In genomic region chr14:94400454-94400853, GRCh38 we compare ENCODE assay signal across 18 cellular contexts. TPM values are rescaled to one million over a fixed set of nuclear protein-coding genes. Genes with fewer than 3 reads are reported as not detected.
DNase-seq lines count a peak whose midpoint lies in the region; ATAC-seq, FAIRE-seq and TF ChIP-seq lines count a peak whose summit lies in the region.
"Had no signal": no experiment of that assay in that cellular context is flagged by ENCODE, and none has a peak within 500 bp of the region (broad histone marks: within the 10 kb centered on the region; RNA-seq: fewer than 3 reads in every experiment).

No MANE protein-coding gene starts in this region.

- no peaks in the 10 kb centered on the region for H3K36me3 ChIP-seq in Caco-2 (ENCODE audit: control insufficient read depth, insufficient read depth, low read length)
- H3K36me3 ChIP-seq in PC-3 (ENCODE audit: low read depth, low read length): no peaks in the 10 kb centered on the region
- H3K36me3 ChIP-seq in bronchial epithelial cell (ENCODE audit: control insufficient read depth, insufficient read depth, low read length): no peaks in the 10 kb centered on the region
- no peaks in the 10 kb centered on the region for H3K36me3 ChIP-seq in keratinocyte (ENCODE audit: control insufficient read depth in 2 of 2, extremely low read depth in 1 of 2, insufficient read depth in 2 of 2, low read length in 2 of 2)

- no peaks in the 10 kb centered on the region for H3K36me3 Mint-ChIP-seq in Caco-2 (ENCODE audit: insufficient read depth, unreplicated experiment)
- H3K36me3 Mint-ChIP-seq in HFFc6 (ENCODE audit: low read depth): no peaks in the 10 kb centered on the region
- no peaks in the 10 kb centered on the region for H3K36me3 Mint-ChIP-seq in activated CD4-positive, alpha-beta memory T cell treated with anti-CD3 and anti-CD28 coated beads, Interleukin-2, amount 10 ng/mL, durations not matched to agents 7 days and 5 days (ENCODE audit: low read depth)
- H3K36me3 Mint-ChIP-seq: CD8-positive, alpha-beta T cell had no signal

- H3K27ac Mint-ChIP-seq in Caco-2 (ENCODE audit: unreplicated experiment) (no peak overlapping the region), HFFc6 (no peak overlapping the region)
- no peak overlapping the region for H3K27ac Mint-ChIP-seq in activated CD4-positive, alpha-beta memory T cell treated with anti-CD3 and anti-CD28 coated beads, Interleukin-2, amount 10 ng/mL, durations not matched to agents 7 days and 5 days
- H3K27ac Mint-ChIP-seq: CD14-positive monocyte; CD8-positive, alpha-beta T cell had no signal

- TF ChIP-seq CTCF in Caco-2 (IDR thresholded peaks at IDR 0.05; ENCODE audit: insufficient read depth in 1 of 2, low read depth in 1 of 2, low read length in 1 of 2, severe bottlenecking in 1 of 2, unreplicated experiment in 1 of 2) (no peak), PC-3 (conservative IDR thresholded peaks at IDR 0.05; ENCODE audit: low read depth, low read length) (no peak), bronchial epithelial cell (IDR thresholded peaks at IDR 0.05; ENCODE audit: insufficient read depth, low read length, severe bottlenecking) (no peak), keratinocyte (optimal IDR thresholded peaks at IDR 0.05 in 1 of 3, IDR thresholded peaks at IDR 0.05 in 1 of 3, conservative IDR thresholded peaks at IDR 0.05 in 1 of 3; ENCODE audit: extremely low read depth in 1 of 3, insufficient read depth in 2 of 3, low read length in 3 of 3) (no peak), HFFc6 (IDR thresholded peaks at IDR 0.05) (no peak)

- H3K27me3 Mint-ChIP-seq in Caco-2 (ENCODE audit: insufficient read depth, unreplicated experiment): no peaks in the 10 kb centered on the region
- H3K27me3 Mint-ChIP-seq in HFFc6 (ENCODE audit: insufficient read depth): peaks cover 4% of the 10 kb centered on the region
- peaks cover 7% of the 10 kb centered on the region for H3K27me3 Mint-ChIP-seq in activated CD4-positive, alpha-beta memory T cell treated with anti-CD3 and anti-CD28 coated beads, Interleukin-2, amount 10 ng/mL, durations not matched to agents 7 days and 5 days

- H3K4me1 Mint-ChIP-seq in Caco-2 (ENCODE audit: low read depth, unreplicated experiment) (peaks cover 24% of the 10 kb centered on the region), HFFc6 (ENCODE audit: low read depth) (no peaks in the 10 kb centered on the region)
- H3K4me1 Mint-ChIP-seq in activated CD4-positive, alpha-beta memory T cell treated with anti-CD3 and anti-CD28 coated beads, Interleukin-2, amount 10 ng/mL, durations not matched to agents 7 days and 5 days: no peaks in the 10 kb centered on the region

- H3K4me1 ChIP-seq in Caco-2 (peaks cover 52% of the 10 kb centered on the region), PC-3 (ENCODE audit: insufficient read depth, low read length) (0 out of 2 replicates have a peak, but pooled peaks cover 4% of the 10 kb centered on the region), keratinocyte (ENCODE audit: control insufficient read depth, extremely low read depth, insufficient read depth, low read length) (peaks cover 17% of the 10 kb centered on the region)
- H3K4me1 ChIP-seq: A549 had no signal

- no peak overlapping the region for H2AFZ ChIP-seq in PC-3 (ENCODE audit: low read length)
- H2AFZ ChIP-seq in keratinocyte (ENCODE audit: control insufficient read depth, low read length): no peak overlapping the region

- H3K4me2 ChIP-seq in PC-3 (ENCODE audit: low read length) (no peak overlapping the region), keratinocyte (ENCODE audit: control insufficient read depth, extremely low read depth, insufficient read depth, low read depth, low read length) (no peak overlapping the region)
- H3K4me2 ChIP-seq: A549 had no signal

- H3K9me3 Mint-ChIP-seq in Caco-2 (ENCODE audit: unreplicated experiment) (no peaks in the 10 kb centered on the region), HFFc6 (peaks cover 4% of the 10 kb centered on the region; the same call in 1 of the 2 replicates)
- no peaks in the 10 kb centered on the region for H3K9me3 Mint-ChIP-seq in activated CD4-positive, alpha-beta memory T cell treated with anti-CD3 and anti-CD28 coated beads, Interleukin-2, amount 10 ng/mL, durations not matched to agents 7 days and 5 days

- intact Hi-C loops in Caco-2 (cut with micrococcal nuclease; ENCODE audit: unreplicated experiment) (no loop called here), PC-3 (cut with micrococcal nuclease) (no loop called here)

- BruUV-seq in Caco-2 (replicated peaks; lab: Mats Ljungman, UMichigan) (no TSS peak), PC-3 (replicated peaks; lab: Mats Ljungman, UMichigan) (no TSS peak)

- H3K9me2 ChIP-seq in PC-3 (replicated peaks; ENCODE audit: low read length): no peaks in the 10 kb centered on the region

- DNase-seq in Caco-2 (peak; percentile 51 to 61), PC-3 (no peak), bronchial epithelial cell (ENCODE audit: low read depth) (no peak), keratinocyte (ENCODE audit: low read depth, low spot score) (no peak), HFFc6 (no peak)
- no peak for DNase-seq in activated CD4-positive, alpha-beta memory T cell treated with anti-CD3 and anti-CD28 coated beads, Interleukin-2, amount 10 ng/mL, durations not matched to agents 7 days and 5 days
- DNase-seq: CD8-positive, alpha-beta T cell; DMS53 had no signal

- no peaks in the 10 kb centered on the region for H3F3A ChIP-seq in PC-3 (ENCODE audit: low read length, unreplicated experiment)

- H3K9ac ChIP-seq in PC-3 (ENCODE audit: low read length) (no peak overlapping the region), keratinocyte (ENCODE audit: control insufficient read depth, extremely low read depth, insufficient read depth, low read length) (no peak overlapping the region)

- H3K4me3 Mint-ChIP-seq in Caco-2 (ENCODE audit: unreplicated experiment) (no peak overlapping the region), HFFc6 (no peak overlapping the region)
- no peak overlapping the region for H3K4me3 Mint-ChIP-seq in activated CD4-positive, alpha-beta memory T cell treated with anti-CD3 and anti-CD28 coated beads, Interleukin-2, amount 10 ng/mL, durations not matched to agents 7 days and 5 days
- H3K4me3 Mint-ChIP-seq: CD14-positive monocyte; CD8-positive, alpha-beta T cell had no signal

- POLR2A ChIA-PET in Caco-2 (lab: Charles Lee) (no interaction called here), PC-3 (lab: Charles Lee; ENCODE audit: unreplicated experiment) (no interaction called here)
- POLR2A ChIA-PET in activated CD4-positive, alpha-beta memory T cell treated with anti-CD3 and anti-CD28 coated beads, Interleukin-2, amount 10 ng/mL, durations not matched to agents 7 days and 5 days (lab: Charles Lee): no interaction called here

- dilution Hi-C loops in keratinocyte (cut with MboI; ENCODE audit: extremely low pct_ligation_motif_present, low sequenced_read_pairs): no loop called here

- peak overlapping the region; percentile 33 for H3K27ac ChIP-seq in PC-3 (ENCODE audit: low read length)
- H3K27ac ChIP-seq in keratinocyte (ENCODE audit: control insufficient read depth, insufficient read depth, low read length): peak overlapping the region; percentile 17
- H3K27ac ChIP-seq: A549 had no signal

- peak; percentile 18 for FAIRE-seq in bronchial epithelial cell (lab: Jason Lieb, UNC)
- peak; percentile 56 for FAIRE-seq in keratinocyte (lab: Jason Lieb, UNC)
- FAIRE-seq: A549, GM12878, GM18507, H54 had no signal

- H3K4me3 ChIP-seq in Caco-2 (ENCODE audit: low read depth, low read length): no peak overlapping the region
- no peak overlapping the region for H3K4me3 ChIP-seq in PC-3 (ENCODE audit: low read length)
- H3K4me3 ChIP-seq in bronchial epithelial cell (ENCODE audit: low read depth, low read length): no peak overlapping the region
- H3K4me3 ChIP-seq in keratinocyte (ENCODE audit: control insufficient read depth in 2 of 3, extremely low read depth in 1 of 3, insufficient read depth in 2 of 3, low read depth in 1 of 3, low read length in 3 of 3): no peak overlapping the region
- H3K4me3 ChIP-seq: A549, GM12878 had no signal

- H3K9me1 ChIP-seq in keratinocyte (ENCODE audit: control insufficient read depth, extremely low read depth, insufficient read depth, low read length): no peaks in the 10 kb centered on the region

- H3K9me3 ChIP-seq in Caco-2 (no peaks in the 10 kb centered on the region), PC-3 (ENCODE audit: low read length) (no peaks in the 10 kb centered on the region), keratinocyte (ENCODE audit: control insufficient read depth, low read depth, low read length) (no peaks in the 10 kb centered on the region)
- H3K9me3 ChIP-seq: A549 had no signal

- ATAC-seq in PC-3 (no peak), HG02973 (IDR thresholded peaks at IDR 0.05; ENCODE audit: unreplicated experiment) (no peak)
- ATAC-seq: A549; CD8-positive, alpha-beta T cell; GM12878; HCT116 had no signal

- H3K27me3 ChIP-seq in Caco-2 (replicated peaks; ENCODE audit: control insufficient read depth, insufficient read depth, low read length) (no peaks in the 10 kb centered on the region), PC-3 (ENCODE audit: low read length) (no peaks in the 10 kb centered on the region), bronchial epithelial cell (ENCODE audit: control insufficient read depth, insufficient read depth, low read length) (no peaks in the 10 kb centered on the region), keratinocyte (ENCODE audit: control insufficient read depth, extremely low read depth, insufficient read depth, low read length) (no peaks in the 10 kb centered on the region)

- H3K79me2 ChIP-seq in PC-3 (ENCODE audit: low read length): no peaks in the 10 kb centered on the region
- H3K79me2 ChIP-seq in keratinocyte (ENCODE audit: control insufficient read depth, insufficient read depth, low read length): no peaks in the 10 kb centered on the region

- CTCF ChIA-PET in Caco-2 (lab: Charles Lee): interaction anchor here (1.1 to 1.2 kb wide), 2 partner anchors 12 to 23 kb away, joined by 4 to 5 read pairs; no protein-coding TSS in a partner anchor
- CTCF ChIA-PET in PC-3 (lab: Charles Lee): no interaction called here
- CTCF ChIA-PET in activated CD4-positive, alpha-beta memory T cell treated with anti-CD3 and anti-CD28 coated beads, Interleukin-2, amount 10 ng/mL, durations not matched to agents 7 days and 5 days (lab: Charles Lee): no interaction called here

- no peaks in the 10 kb centered on the region for H4K20me1 ChIP-seq in PC-3 (ENCODE audit: low read length)
- no peaks in the 10 kb centered on the region for H4K20me1 ChIP-seq in keratinocyte (ENCODE audit: control insufficient read depth, extremely low read depth, insufficient read depth, low read length)

RNA-seq across cellular contexts. Expression of gene SERPINA1, which starts 12.1 kb away (rescaled TPM):
- total RNA-seq in Caco-2 (2022) (150 and 178 TPM in 2 replicates), PC-3 (2014; rRNA removed) (5.4 and 10.5 TPM in 2 replicates), bronchial epithelial cell (0.26 and 0.51 TPM in 2 replicates)
- polyA plus RNA-seq in keratinocyte: 0.48 to 0.71 TPM (median 0.52 TPM) in 3 replicates
- polyA plus RNA-seq in keratinocyte (2011; ENCODE audit: low read depth): 0.99 TPM
- 0.46 and 0.56 TPM in 2 replicates for polyA plus RNA-seq in keratinocyte (2011; cell fraction: cytosol; rRNA removed)
- polyA plus RNA-seq in keratinocyte (2011; cell fraction: nucleus; rRNA removed): 0.31 and 0.57 TPM in 2 replicates
- polyA plus RNA-seq in keratinocyte (2012; ENCODE audit: low replicate concordance): 0.38 and 0.96 TPM in 2 replicates
- polyA minus RNA-seq in keratinocyte: 0.69 to 9.1 TPM (median 1.8 TPM) in 3 replicates
- not detected for polyA minus RNA-seq in keratinocyte (2011; cell fraction: cytosol; rRNA and poly(A)+ RNA removed)
- polyA minus RNA-seq in keratinocyte (2011; cell fraction: nucleus; rRNA and poly(A)+ RNA removed): not detected in 2 replicates
- total RNA-seq in HFFc6 (2021; fragmentation: NEBNext Ultra II Directional; extraction: Animal tissue kit (Norgen Biotek cat#: 25700)): under 1 TPM in 3 of 6 experiments, not detected in 3; 0.07 to 0.40 (median 0.17) TPM
- under 1 TPM; 0.43 to 0.53 TPM for total RNA-seq in activated CD4-positive, alpha-beta memory T cell treated with anti-CD3 and anti-CD28 coated beads, Interleukin-2, amount 10 ng/mL, durations not matched to agents 7 days and 5 days

RNA-seq across cellular contexts. Expression of gene SERPINA2, which starts 34.0 kb away (rescaled TPM):
- total RNA-seq in Caco-2 (2022) (not detected in 2 replicates), PC-3 (2014; rRNA removed) (not detected in 2 replicates), bronchial epithelial cell (not detected in 2 replicates)
- polyA plus RNA-seq in keratinocyte: not detected in 3 replicates
- polyA plus RNA-seq in keratinocyte (2011; ENCODE audit: low read depth): not detected
- polyA plus RNA-seq in keratinocyte (2011; cell fraction: cytosol; rRNA removed): not detected in 2 replicates
- polyA plus RNA-seq in keratinocyte (2011; cell fraction: nucleus; rRNA removed): not detected in 2 replicates
- not detected in 2 replicates for polyA plus RNA-seq in keratinocyte (2012; ENCODE audit: low replicate concordance)
- not detected in 3 replicates for polyA minus RNA-seq in keratinocyte
- polyA minus RNA-seq in keratinocyte (2011; cell fraction: cytosol; rRNA and poly(A)+ RNA removed): not detected
- not detected in 2 replicates for polyA minus RNA-seq in keratinocyte (2011; cell fraction: nucleus; rRNA and poly(A)+ RNA removed)
- total RNA-seq in HFFc6 (2021; fragmentation: NEBNext Ultra II Directional; extraction: Animal tissue kit (Norgen Biotek cat#: 25700)): not detected
- not detected for total RNA-seq in activated CD4-positive, alpha-beta memory T cell treated with anti-CD3 and anti-CD28 coated beads, Interleukin-2, amount 10 ng/mL, durations not matched to agents 7 days and 5 days
- total RNA-seq: CD8-positive, alpha-beta T cell; GM12878; HT-29 had no signal
- polyA plus RNA-seq: A549, AG04450, BJ, CD14-positive monocyte, GM12878 had no signal

RNA-seq across cellular contexts. Expression of gene SERPINA11, which starts 52.1 kb away (rescaled TPM):
- 0.35 and 0.54 TPM in 2 replicates for total RNA-seq in Caco-2 (2022)
- total RNA-seq in PC-3 (2014; rRNA removed): not detected in 2 replicates
- not detected in 2 replicates for total RNA-seq in bronchial epithelial cell
- polyA plus RNA-seq in keratinocyte: not detected in 3 replicates
- not detected for polyA plus RNA-seq in keratinocyte (2011; ENCODE audit: low read depth)
- polyA plus RNA-seq in keratinocyte (2011; cell fraction: cytosol; rRNA removed): not detected in 2 replicates
- polyA plus RNA-seq in keratinocyte (2011; cell fraction: nucleus; rRNA removed): not detected in 2 replicates
- polyA plus RNA-seq in keratinocyte (2012; ENCODE audit: low replicate concordance): not detected in 2 replicates
- not detected in 3 replicates for polyA minus RNA-seq in keratinocyte
- polyA minus RNA-seq in keratinocyte (2011; cell fraction: cytosol; rRNA and poly(A)+ RNA removed): not detected
- polyA minus RNA-seq in keratinocyte (2011; cell fraction: nucleus; rRNA and poly(A)+ RNA removed): not detected in 2 replicates
- not detected for total RNA-seq in HFFc6 (2021; fragmentation: NEBNext Ultra II Directional; extraction: Animal tissue kit (Norgen Biotek cat#: 25700))
- not detected for total RNA-seq in activated CD4-positive, alpha-beta memory T cell treated with anti-CD3 and anti-CD28 coated beads, Interleukin-2, amount 10 ng/mL, durations not matched to agents 7 days and 5 days
- total RNA-seq: CD8-positive, alpha-beta T cell; GM12878; HT-29 had no signal
- polyA plus RNA-seq: A549, AG04450, BJ, CD14-positive monocyte had no signal

Comparison
In these comparisons a context has a peak if more than half of its experiments do, and no peak if none do; other contexts are left out.
1. DNase-seq: peak in Caco-2 (2 of 2); none in PC-3 (single experiment), bronchial epithelial cell (single experiment), keratinocyte (single experiment), HFFc6 (single experiment) and activated CD4-positive, alpha-beta memory T cell treated with anti-CD3 and anti-CD28 coated beads, Interleukin-2, amount 10 ng/mL, durations not matched to agents 7 days and 5 days (single experiment).
2. RNA of gene SERPINA1, which starts 12.1 kb away (total RNA-seq): 150 to 178 TPM in Caco-2; 5.4 to 10.5 TPM in PC-3, 0.43 to 0.53 TPM in activated CD4-positive, alpha-beta memory T cell treated with anti-CD3 and anti-CD28 coated beads, Interleukin-2, amount 10 ng/mL, durations not matched to agents 7 days and 5 days, 0.26 to 0.51 TPM in bronchial epithelial cell and 0.07 to 0.40 TPM in HFFc6; every median in the first group is over 10 times any median in the second.